ENCODE assay signal across 19 cellular contexts in genomic region chr7:105157278-105157677, GRCh38.
A peak's percentile ranks its signal among the peaks of the same experiment; 100 is the strongest.
DNase-seq lines count a peak whose midpoint lies in the region; ATAC-seq, FAIRE-seq and TF ChIP-seq lines count a peak whose summit lies in the region.
"Had no signal": no experiment of that assay in that cellular context is flagged by ENCODE, and none has a peak within 500 bp of the region (broad histone marks: within the 10 kb centered on the region; RNA-seq: fewer than 3 reads in every experiment).

No MANE protein-coding gene starts in this region.

- POLR2A ChIA-PET in SK-N-SH (lab: Yijun Ruan, JAX) = interaction anchor here (1.0 kb wide), 1 partner anchor 14 kb away, joined by 3 read pairs; no protein-coding TSS in a partner anchor

- H3K27me3 Mint-ChIP-seq in CD4-positive, CD25-positive, alpha-beta regulatory T cell = no peaks in the 10 kb centered on the region
- H3K27me3 Mint-ChIP-seq in activated naive CD8-positive, alpha-beta T cell treated with anti-CD3 and anti-CD28 coated beads for 36 hours = no peaks in the 10 kb centered on the region
- H3K27me3 Mint-ChIP-seq in nephron (ENCODE audit: low read depth) = no peaks in the 10 kb centered on the region
- H3K27me3 Mint-ChIP-seq: B cell; CD4-positive, alpha-beta memory T cell had no signal

- H3K36me3 ChIP-seq in CD4-positive, CD25-positive, alpha-beta regulatory T cell (ENCODE audit: control insufficient read depth, insufficient read depth, low read length) = peaks cover 21% of the 10 kb centered on the region
- peaks cover 11 to 25% of the 10 kb centered on the region in 2 experiments for H3K36me3 ChIP-seq in SK-N-SH (replicated peaks in 1 of 2; ENCODE audit: control insufficient read depth in 1 of 2, insufficient read depth in 2 of 2, low read length in 1 of 2)

- ATAC-seq in CD4-positive, CD25-positive, alpha-beta regulatory T cell (ENCODE audit: low read depth in 2 of 2) = no peak

- TF ChIP-seq EP300 in SK-N-SH (IDR thresholded peaks at IDR 0.05; ENCODE audit: borderline replicate concordance in 1 of 2, low read depth in 1 of 2, low read length in 1 of 2) = no peak

- no peaks in the 10 kb centered on the region for H3K9me2 ChIP-seq in SK-N-SH

- no peaks in the 10 kb centered on the region for H3F3A ChIP-seq in SK-N-SH (replicated peaks; ENCODE audit: insufficient read depth)

- H3K4me2 ChIP-seq in SK-N-SH = no peak overlapping the region

- no peaks in the 10 kb centered on the region for H3K9me3 ChIP-seq in CD4-positive, CD25-positive, alpha-beta regulatory T cell (ENCODE audit: control insufficient read depth in 2 of 2, low read length in 2 of 2)
- no peaks in the 10 kb centered on the region for H3K9me3 ChIP-seq in SK-N-SH

- H3K27ac Mint-ChIP-seq in CD4-positive, CD25-positive, alpha-beta regulatory T cell = peak overlapping the region; percentile 16 to 66 (median 36)
- peak overlapping the region; percentile 7 for H3K27ac Mint-ChIP-seq in activated naive CD8-positive, alpha-beta T cell treated with anti-CD3 and anti-CD28 coated beads for 36 hours
- peak overlapping the region; percentile 2 to 44 (median 11) for H3K27ac Mint-ChIP-seq in nephron

- 97% methylated on average over 3 of the region's 3 CpGs for WGBS in SK-N-SH (ENCODE audit: low lambda C conversion rate)

- TF ChIP-seq RAD21 in SK-N-SH (IDR thresholded peaks at IDR 0.05; ENCODE audit: low read length) = no peak

- no peaks in the 10 kb centered on the region for H3K4me1 ChIP-seq in CD4-positive, CD25-positive, alpha-beta regulatory T cell (ENCODE audit: control insufficient read depth, insufficient read depth, low read length, poor library complexity, severe bottlenecking)
- H3K4me1 ChIP-seq in SK-N-SH (ENCODE audit: control insufficient read depth in 1 of 2, insufficient read depth in 2 of 2, low read depth in 1 of 2, low read length in 1 of 2) = no peaks in the 10 kb centered on the region

- FAIRE-seq in GM18507 (lab: Jason Lieb, UNC) = peak; percentile 49
- FAIRE-seq: D721Med, G401.6, HTR-8/SVneo had no signal

- no peak overlapping the region for H3K27ac ChIP-seq in CD4-positive, CD25-positive, alpha-beta regulatory T cell (ENCODE audit: insufficient read depth, low read length, poor library complexity, severe bottlenecking)
- no peak overlapping the region for H3K27ac ChIP-seq in SK-N-SH (ENCODE audit: low read depth in 2 of 2, low read length in 1 of 2)

- CTCF ChIA-PET in SK-N-SH (lab: Yijun Ruan, JAX) = interaction anchor here (1.2 to 1.3 kb wide), 2 partner anchors 11 to 16 kb away, joined by 3 read pairs; no protein-coding TSS in a partner anchor

- no peak for DNase-seq in CD4-positive, CD25-positive, alpha-beta regulatory T cell
- DNase-seq in GM18507 (ENCODE audit: extremely low spot score, insufficient read length, low read depth) (no peak), NCI-H1436 treated with DMSO at 0.1 percent for 48 hours (lab: John Stamatoyannopoulos, UW) (no peak), NCI-H1436 (lab: John Stamatoyannopoulos, UW) (no peak), SK-N-SH (no peak)
- no peak for DNase-seq in activated naive CD8-positive, alpha-beta T cell treated with anti-CD3 and anti-CD28 coated beads for 36 hours
- DNase-seq: CD4-positive, alpha-beta memory T cell; DMS79 treated with DMSO at 0.1 percent for 48 hours; HCEC 1CT; MV-4-11; NCI-H1417 treated with DMSO at 0.1 percent for 48 hours; NCI-H2081; NCI-H524; SHP77 treated with DMSO at 0.1 percent for 48 hours had no signal

- no peaks in the 10 kb centered on the region for H3K9me3 Mint-ChIP-seq in CD4-positive, CD25-positive, alpha-beta regulatory T cell
- H3K9me3 Mint-ChIP-seq in activated naive CD8-positive, alpha-beta T cell treated with anti-CD3 and anti-CD28 coated beads for 36 hours = no peaks in the 10 kb centered on the region
- H3K9me3 Mint-ChIP-seq in nephron = no peaks in the 10 kb centered on the region
- H3K9me3 Mint-ChIP-seq: CD4-positive, alpha-beta memory T cell had no signal

- H3K4me3 Mint-ChIP-seq in CD4-positive, CD25-positive, alpha-beta regulatory T cell = no peak overlapping the region
- no peak overlapping the region for H3K4me3 Mint-ChIP-seq in activated naive CD8-positive, alpha-beta T cell treated with anti-CD3 and anti-CD28 coated beads for 36 hours
- H3K4me3 Mint-ChIP-seq in nephron = no peak overlapping the region
- H3K4me3 Mint-ChIP-seq: B cell; CD4-positive, alpha-beta memory T cell had no signal

- no peaks in the 10 kb centered on the region for H4K20me1 ChIP-seq in SK-N-SH (ENCODE audit: insufficient read depth)

- TF ChIP-seq CTCF in nephron (IDR thresholded peaks at IDR 0.05; ENCODE audit: unreplicated experiment in 3 of 3) (no peak), SK-N-SH (IDR thresholded peaks at IDR 0.05) (no peak)

- peaks cover 8 to 22% (median 18%) of the 10 kb centered on the region in 4 donors for H3K4me1 Mint-ChIP-seq in CD4-positive, CD25-positive, alpha-beta regulatory T cell
- H3K4me1 Mint-ChIP-seq in activated naive CD8-positive, alpha-beta T cell treated with anti-CD3 and anti-CD28 coated beads for 36 hours = peaks cover 22% of the 10 kb centered on the region
- H3K4me1 Mint-ChIP-seq in nephron = no peaks in the 10 kb centered on the region
- H3K4me1 Mint-ChIP-seq: B cell had no signal

- no peak overlapping the region for H3K9ac ChIP-seq in SK-N-SH

- H3K27me3 ChIP-seq in CD4-positive, CD25-positive, alpha-beta regulatory T cell (ENCODE audit: control insufficient read depth, insufficient read depth, low read length) = no peaks in the 10 kb centered on the region
- H3K27me3 ChIP-seq in SK-N-SH (ENCODE audit: insufficient read depth) = no peaks in the 10 kb centered on the region

- no peak overlapping the region for H3K4me3 ChIP-seq in CD4-positive, CD25-positive, alpha-beta regulatory T cell (ENCODE audit: low read depth, low read length)
- no peak overlapping the region for H3K4me3 ChIP-seq in SK-N-SH (ENCODE audit: low read depth in 2 of 2, low read length in 1 of 2)

- 0 out of 2 replicates have a peak, but pooled peaks cover 10% of the 10 kb centered on the region for H3K79me2 ChIP-seq in SK-N-SH (ENCODE audit: insufficient read depth)

- H2AFZ ChIP-seq in SK-N-SH (ENCODE audit: low read depth) = no peak overlapping the region

- H3K36me3 Mint-ChIP-seq in CD4-positive, CD25-positive, alpha-beta regulatory T cell = peaks cover 28% of the 10 kb centered on the region
- H3K36me3 Mint-ChIP-seq in activated naive CD8-positive, alpha-beta T cell treated with anti-CD3 and anti-CD28 coated beads for 36 hours = peaks cover 4% of the 10 kb centered on the region
- H3K36me3 Mint-ChIP-seq in nephron (ENCODE audit: low read depth) = peaks cover 21% of the 10 kb centered on the region

TF ChIP-seq in SK-N-SH, 30 proteins besides CTCF, POLR2A, EP300 and RAD21:
- no peak for TF ChIP-seq TEAD4 (IDR thresholded peaks at IDR 0.05; ENCODE audit: borderline replicate concordance, insufficient read depth)
